In genomic region chr6:151155095-151155494, GRCh38 we compare ENCODE assay signal across 2 cellular contexts.
TF ChIP-seq lines count a peak whose summit lies in the region.

No MANE protein-coding gene starts in this region.

TF ChIP-seq in HepG2, 621 proteins besides CTCF, POLR2A, EP300 and RAD21:
- TF ChIP-seq ZNF770 (CRISPR knock-in tag; IDR thresholded peaks at IDR 0.05): peak; percentile 52; the same call in 1 of the 2 replicates
- no peak for TF ChIP-seq PITX1 (CRISPR knock-in tag; IDR thresholded peaks at IDR 0.05)
- no peak for TF ChIP-seq GATAD1 (CRISPR knock-in tag; IDR thresholded peaks at IDR 0.05)
- TF ChIP-seq HOXA7 (CRISPR knock-in tag; IDR thresholded peaks at IDR 0.05): no peak
- TF ChIP-seq FOXK1 (CRISPR knock-in tag; IDR thresholded peaks at IDR 0.05; ENCODE audit: borderline replicate concordance, low read depth): no peak
- TF ChIP-seq HDAC6 (IDR thresholded peaks at IDR 0.05; ENCODE audit: low read depth, low read length): no peak
- no peak for TF ChIP-seq NFIB (CRISPR knock-in tag; IDR thresholded peaks at IDR 0.05; ENCODE audit: borderline replicate concordance)
TF ChIP-seq in HepG2: peak in this region for 1.

TF ChIP-seq in K562, 482 proteins besides CTCF, POLR2A, EP300 and RAD21 (continued from another document):
- no peak for TF ChIP-seq ZBTB2 (IDR thresholded peaks at IDR 0.05)
